Comparison of ENCODE assay signal across 8 cellular contexts in the genomic region with DNA sequence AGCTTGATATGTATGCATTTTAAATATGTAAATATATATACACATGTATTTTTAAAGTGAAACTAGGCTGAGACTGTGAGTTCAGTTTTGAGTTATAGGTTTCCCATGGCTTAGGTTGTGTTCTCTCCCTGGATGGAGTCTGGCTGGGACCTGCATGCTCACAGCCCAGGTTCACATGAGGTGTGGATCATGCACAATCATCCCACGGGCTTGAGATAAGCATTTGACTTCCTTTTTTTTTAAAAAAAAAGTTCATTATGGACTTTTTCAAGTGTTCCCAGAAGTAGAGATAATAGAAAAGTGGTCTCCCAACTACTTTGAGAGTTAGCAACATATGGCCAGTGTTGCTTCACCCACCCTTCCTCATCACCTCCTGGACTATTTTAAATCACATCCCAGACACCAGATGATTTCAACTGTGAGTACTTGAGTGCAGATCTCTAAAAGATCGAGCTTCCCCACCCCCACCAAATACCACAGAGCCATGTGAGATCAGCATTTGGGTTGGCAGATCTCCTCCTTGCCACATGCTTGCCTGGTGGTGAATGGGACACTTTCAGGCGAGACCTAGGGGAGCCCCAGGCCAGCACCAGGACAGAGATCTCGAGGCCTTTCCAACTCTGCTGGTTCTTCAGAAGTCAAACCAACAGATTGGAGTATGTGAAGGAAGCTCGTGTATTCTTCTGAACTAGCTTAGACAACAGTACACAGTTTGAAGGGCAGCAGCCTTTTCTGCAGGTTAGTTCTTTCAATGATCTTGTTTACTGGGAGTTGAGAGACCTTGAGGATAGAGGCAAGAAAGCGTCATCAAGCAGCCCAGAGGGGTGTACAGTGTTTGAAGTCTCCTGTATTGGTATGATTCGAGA. TPM values are rescaled to one million over a fixed set of nuclear protein-coding genes. Genes with fewer than 3 reads are reported as not detected.
DNase-seq lines count a peak whose midpoint lies in the region; ATAC-seq and TF ChIP-seq lines count a peak whose summit lies in the region.

No MANE protein-coding gene starts in this region.

- BruUV-seq in A673 (replicated peaks; lab: Mats Ljungman, UMichigan) = no TSS peak

- H3K4me1 ChIP-seq in A673 (ENCODE audit: insufficient read depth, low read length, poor library complexity, severe bottlenecking) = peaks cover 57% of the 10 kb centered on the region

- H3K27ac ChIP-seq in A673 (ENCODE audit: low read depth, low read length, poor library complexity, severe bottlenecking) = peak overlapping the region; percentile 77

- H3K9me3 ChIP-seq in A673 (ENCODE audit: low read depth, low read length, poor library complexity, severe bottlenecking) = no peaks in the 10 kb centered on the region

- peaks cover 11% of the 10 kb centered on the region for H3K36me3 ChIP-seq in A673 (ENCODE audit: insufficient read depth, low read length, poor library complexity, severe bottlenecking)

- H3K27ac Mint-ChIP-seq in activated T-helper 2 cell treated with anti-CD3 and anti-CD28 coated beads, Interferon-gamma antibody, Interleukin-2, Interleukin-4, amounts not matched to agents 10 μg/mL and 5 μg/mL and 100 μg/mL, durations not matched to agents 14 hours and 24 hours and 36 hours = peak overlapping the region; percentile 77

- H3K9me3 Mint-ChIP-seq in activated T-helper 2 cell treated with anti-CD3 and anti-CD28 coated beads, Interferon-gamma antibody, Interleukin-2, Interleukin-4, amounts not matched to agents 10 μg/mL and 5 μg/mL and 100 μg/mL, durations not matched to agents 14 hours and 24 hours and 36 hours = no peaks in the 10 kb centered on the region

- DNase-seq in A673 (ENCODE audit: low spot score) (no peak), HUDEP-2 (lab: John Stamatoyannopoulos, UW; ENCODE audit: unreplicated experiment in 76 of 76) (peak in 54 of 76 experiments; percentile 2 to 73 (median 39)), iris pigment epithelial cell (ENCODE audit: low read depth) (peak; percentile 54)
- no peak for DNase-seq in activated T-helper 2 cell treated with anti-CD3 and anti-CD28 coated beads, Interferon-gamma antibody, Interleukin-2, Interleukin-4, amounts not matched to agents 10 μg/mL and 5 μg/mL and 100 μg/mL, durations not matched to agents 14 hours and 24 hours and 36 hours (ENCODE audit: low spot score)

- TF ChIP-seq CTCF in A673 (conservative IDR thresholded peaks at IDR 0.05; ENCODE audit: low read depth, low read length) = no peak

- H3K36me3 Mint-ChIP-seq in activated T-helper 2 cell treated with anti-CD3 and anti-CD28 coated beads, Interferon-gamma antibody, Interleukin-2, Interleukin-4, amounts not matched to agents 10 μg/mL and 5 μg/mL and 100 μg/mL, durations not matched to agents 14 hours and 24 hours and 36 hours (ENCODE audit: low read depth) = peaks cover 65% of the 10 kb centered on the region

- no peaks in the 10 kb centered on the region for H3K27me3 ChIP-seq in A673 (replicated peaks; ENCODE audit: insufficient read depth, low read depth, low read length, poor library complexity)

- intact Hi-C loops in A673 (cut with micrococcal nuclease; ENCODE audit: unreplicated experiment) = loop anchor here (5.0 kb wide), 1 partner anchor 39 kb away; no protein-coding TSS in a partner anchor
- intact Hi-C loops in activated T-helper 2 cell treated with anti-CD3 and anti-CD28 coated beads, Interferon-gamma antibody, Interleukin-2, Interleukin-4, amounts not matched to agents 10 μg/mL and 5 μg/mL and 100 μg/mL, durations not matched to agents 14 hours and 24 hours and 36 hours (cut with micrococcal nuclease) = loop anchor here (2.0 kb wide), 1 partner anchor 27 kb away; no protein-coding TSS in a partner anchor

- no peak overlapping the region for H3K4me3 ChIP-seq in A673 (ENCODE audit: low read depth, low read length, poor library complexity, severe bottlenecking)

- H3K4me1 Mint-ChIP-seq in activated T-helper 2 cell treated with anti-CD3 and anti-CD28 coated beads, Interferon-gamma antibody, Interleukin-2, Interleukin-4, amounts not matched to agents 10 μg/mL and 5 μg/mL and 100 μg/mL, durations not matched to agents 14 hours and 24 hours and 36 hours (ENCODE audit: low read depth) = peaks cover 54% of the 10 kb centered on the region

- no peaks in the 10 kb centered on the region for H3K27me3 Mint-ChIP-seq in activated T-helper 2 cell treated with anti-CD3 and anti-CD28 coated beads, Interferon-gamma antibody, Interleukin-2, Interleukin-4, amounts not matched to agents 10 μg/mL and 5 μg/mL and 100 μg/mL, durations not matched to agents 14 hours and 24 hours and 36 hours (ENCODE audit: low read depth)

- CTCF ChIA-PET in A673 (lab: Charles Lee) = no interaction called here

- H3K4me3 Mint-ChIP-seq in activated T-helper 2 cell treated with anti-CD3 and anti-CD28 coated beads, Interferon-gamma antibody, Interleukin-2, Interleukin-4, amounts not matched to agents 10 μg/mL and 5 μg/mL and 100 μg/mL, durations not matched to agents 14 hours and 24 hours and 36 hours (ENCODE audit: low read depth) = peak overlapping the region; percentile 24

- ATAC-seq in GM19328 (IDR thresholded peaks at IDR 0.05; ENCODE audit: unreplicated experiment) (no peak), HG02852 (IDR thresholded peaks at IDR 0.05; ENCODE audit: unreplicated experiment) (no peak), GM21447 (IDR thresholded peaks at IDR 0.05; ENCODE audit: unreplicated experiment) (no peak), HG02623 (IDR thresholded peaks at IDR 0.05; ENCODE audit: unreplicated experiment) (no peak)

- POLR2A ChIA-PET in A673 (lab: Charles Lee; ENCODE audit: low non-redundant PET) = no interaction called here

RNA-seq across cellular contexts. Expression of a gene that starts 15.9 kb away (rescaled TPM):
- total RNA-seq in A673 (2021) = 96.2 and 101 TPM in 2 replicates
- 123 and 129 TPM in 2 replicates for total RNA-seq in activated T-helper 2 cell treated with anti-CD3 and anti-CD28 coated beads, Interferon-gamma antibody, Interleukin-2, Interleukin-4, amounts not matched to agents 10 μg/mL and 5 μg/mL and 100 μg/mL, durations not matched to agents 14 hours and 24 hours and 36 hours

RNA-seq across cellular contexts. Expression of a gene that starts 27.8 kb away (rescaled TPM):
- total RNA-seq in A673 (2021) = 36.2 and 46.3 TPM in 2 replicates
- total RNA-seq in activated T-helper 2 cell treated with anti-CD3 and anti-CD28 coated beads, Interferon-gamma antibody, Interleukin-2, Interleukin-4, amounts not matched to agents 10 μg/mL and 5 μg/mL and 100 μg/mL, durations not matched to agents 14 hours and 24 hours and 36 hours = 34.0 and 38.0 TPM in 2 replicates

Comparison
In these comparisons a context has a peak if more than half of its experiments do, and no peak if none do; other contexts are left out.
1. DNase-seq: peak in HUDEP-2 (54 of 76) and iris pigment epithelial cell (single experiment); none in A673 (single experiment) and activated T-helper 2 cell treated with anti-CD3 and anti-CD28 coated beads, Interferon-gamma antibody, Interleukin-2, Interleukin-4, amounts not matched to agents 10 μg/mL and 5 μg/mL and 100 μg/mL, durations not matched to agents 14 hours and 24 hours and 36 hours (single experiment).